34 cellular contexts compared by ENCODE assay signal in the genomic region with DNA sequence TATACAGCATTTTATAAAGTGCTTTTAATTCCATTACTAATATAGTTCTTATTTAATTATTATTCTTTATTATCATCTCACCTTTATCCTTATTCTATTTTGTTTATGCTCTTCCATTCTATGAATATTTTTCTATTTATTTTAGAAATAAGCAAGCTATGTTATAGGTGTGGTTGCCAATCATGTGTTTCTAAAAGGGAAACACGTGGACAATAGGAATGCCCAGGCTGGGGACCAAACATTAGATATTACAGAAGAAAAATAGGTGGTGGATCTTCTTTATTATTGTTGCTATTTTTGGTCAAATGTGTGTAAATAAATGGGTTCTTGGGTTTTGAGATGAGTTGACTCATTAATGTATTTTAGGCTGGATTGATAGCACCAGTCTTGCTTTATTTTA.
"Had no signal": no experiment of that assay in that cellular context is flagged by ENCODE, and none has a peak within 500 bp of the region (broad histone marks: within the 10 kb centered on the region; RNA-seq: fewer than 3 reads in every experiment).

No MANE protein-coding gene starts in this region.

- H3K4me1 ChIP-seq: adrenal gland, ascending aorta, body of pancreas, breast epithelium had no signal

- H3K9me3 ChIP-seq: adrenal gland, ascending aorta, body of pancreas, breast epithelium had no signal

- H3K27me3 ChIP-seq: adrenal gland, ascending aorta, body of pancreas, brain microvascular endothelial cell, breast epithelium, cardiac muscle cell had no signal

- H3K36me3 ChIP-seq: adrenal gland, ascending aorta, brain microvascular endothelial cell, breast epithelium, cardiac muscle cell had no signal

- FAIRE-seq: astrocyte, bronchial epithelial cell had no signal

- H3K4me3 ChIP-seq: adrenal gland, ascending aorta, body of pancreas, breast epithelium, cardiac muscle cell had no signal

- H3K27ac ChIP-seq: adrenal gland, ascending aorta, body of pancreas, brain microvascular endothelial cell, breast epithelium, cardiac muscle cell had no signal

- ATAC-seq: activated naive CD4-positive, alpha-beta T cell treated with anti-CD3 and anti-CD28 coated beads, Interleukin-2, amount 50 U/mL, for 72 hours; activated naive CD8-positive, alpha-beta T cell treated with anti-CD3 and anti-CD28 coated beads, Interleukin-2, amount 50 U/mL, for 24 hours; activated T-cell treated with anti-CD3 and anti-CD28 coated beads, Interleukin-2, amount 50 U/mL, for 4 hours; activated T-cell treated with anti-CD3 and anti-CD28 coated beads, Interleukin-2, amount 50 U/mL, for 72 hours; activated T-helper 17 cell treated with anti-CD3 and anti-CD28 coated beads, Interleukin-2, amount 50 U/mL, for 72 hours; body of pancreas had no signal

- DNase-seq: activated effector memory CD4-positive, alpha-beta T cell treated with anti-CD3 and anti-CD28 coated beads, Interleukin-2, amount 50 U/mL, for 16 hours; activated effector memory CD4-positive, alpha-beta T cell treated with Interleukin-2 at 50 U/mL for 16 hours; activated gamma-delta T cell; activated gamma-delta T cell treated with Interleukin-2 at 50 U/mL for 16 hours; activated naive CD4-positive, alpha-beta T cell; activated naive CD4-positive, alpha-beta T cell treated with anti-CD3 and anti-CD28 coated beads for 36 hours; activated naive CD4-positive, alpha-beta T cell treated with anti-CD3 and anti-CD28 coated beads, Interleukin-2, amount 10 ng/mL, durations not matched to agents 7 days and 5 days; activated naive CD4-positive, alpha-beta T cell treated with anti-CD3 and anti-CD28 coated beads, Interleukin-2, amount 50 U/mL, for 16 hours; activated naive CD4-positive, alpha-beta T cell treated with Interleukin-2 at 50 U/mL for 16 hours; activated naive CD8-positive, alpha-beta T cell treated with anti-CD3 and anti-CD28 coated beads for 36 hours; activated naive CD8-positive, alpha-beta T cell treated with anti-CD3 and anti-CD28 coated beads, Interleukin-2, amount 10 ng/mL, durations not matched to agents 7 days and 5 days; activated naive CD8-positive, alpha-beta T cell treated with anti-CD3 and anti-CD28 coated beads, Interleukin-2, amount 50 U/mL, for 24 hours; activated T-cell treated with anti-CD3 and anti-CD28 coated beads, Interleukin-2, amount 50 U/mL, for 1 hour; activated T-cell treated with anti-CD3 and anti-CD28 coated beads, Interleukin-2, amount 50 U/mL, for 24 hours; activated T-cell treated with anti-CD3 and anti-CD28 coated beads, Interleukin-2, amount 50 U/mL, for 4 hours; activated T-cell treated with anti-CD3 and anti-CD28 coated beads, Interleukin-2, amount 50 U/mL, for 48 hours; activated T-cell treated with anti-CD3 and anti-CD28 coated beads, Interleukin-2, amount 50 U/mL, for 72 hours; adrenal gland; amniotic stem cell; amygdala; anterior cingulate cortex; aorta; body of pancreas; brain microvascular endothelial cell; caudate nucleus; central memory CD4-positive, alpha-beta T cell; cerebellar nuclear complex had no signal
